27 cellular contexts compared by ENCODE assay signal in the genomic region with DNA sequence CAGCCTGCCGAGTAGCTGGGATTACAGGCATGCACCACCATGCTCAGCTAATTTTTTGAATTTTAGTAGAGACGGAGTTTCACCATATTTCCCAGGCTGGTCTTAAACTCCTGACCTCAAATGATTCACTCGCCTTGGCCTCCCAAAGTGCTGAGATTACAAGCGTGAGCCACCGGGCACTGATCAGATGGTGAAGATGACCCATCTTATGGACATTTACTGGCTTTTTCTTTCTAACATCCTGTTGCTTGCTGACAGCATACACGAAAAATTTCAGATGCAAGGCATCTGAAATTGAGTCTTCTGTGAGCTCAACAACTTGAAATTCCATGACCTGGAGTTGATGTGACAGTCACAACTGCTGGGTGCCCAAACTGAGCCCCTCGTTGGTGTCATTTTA.
"Had no signal": no experiment of that assay in that cellular context is flagged by ENCODE, and none has a peak within 500 bp of the region (broad histone marks: within the 10 kb centered on the region; RNA-seq: fewer than 3 reads in every experiment).

No MANE protein-coding gene starts in this region.

- H3K27me3 ChIP-seq: gastrocnemius medialis, heart left ventricle, hepatocyte, sigmoid colon, tibial nerve, upper lobe of left lung, uterus had no signal

- H3K4me1 ChIP-seq: gastrocnemius medialis, heart left ventricle, lower lobe of right lung, prostate gland, sigmoid colon, tibial nerve, upper lobe of left lung, uterus had no signal

- H3K27me3 Mint-ChIP-seq: naive thymus-derived CD8-positive, alpha-beta T cell; stimulated activated memory B cell treated with anti-CD40 and anti-IgM and Interleukin-4, amounts not matched to agents 10 μg/mL and 1 μg/mL and 100 μg/mL, for 72 hours had no signal

- H3K9me3 ChIP-seq: gastrocnemius medialis, lower lobe of right lung, prostate gland, thoracic aorta, upper lobe of left lung, uterus had no signal

- H3K4me3 ChIP-seq: dorsolateral prefrontal cortex, gastrocnemius medialis, heart left ventricle, hepatocyte, lower lobe of right lung, prostate gland, sigmoid colon, thoracic aorta, tibial nerve, upper lobe of left lung, uterus had no signal

- H3K4me2 ChIP-seq: hepatocyte had no signal

- H2AFZ ChIP-seq: hepatocyte had no signal

- H3K4me1 Mint-ChIP-seq: naive thymus-derived CD8-positive, alpha-beta T cell; nephron progenitor cell; stimulated activated memory B cell treated with anti-CD40 and anti-IgM and Interleukin-4, amounts not matched to agents 10 μg/mL and 1 μg/mL and 100 μg/mL, for 72 hours had no signal

- H3K36me3 Mint-ChIP-seq: naive thymus-derived CD8-positive, alpha-beta T cell; stimulated activated memory B cell treated with anti-CD40 and anti-IgM and Interleukin-4, amounts not matched to agents 10 μg/mL and 1 μg/mL and 100 μg/mL, for 72 hours had no signal

- H3K27ac Mint-ChIP-seq: naive thymus-derived CD8-positive, alpha-beta T cell; nephron progenitor cell; stimulated activated memory B cell treated with anti-CD40 and anti-IgM and Interleukin-4, amounts not matched to agents 10 μg/mL and 1 μg/mL and 100 μg/mL, for 72 hours had no signal

- H3K36me3 ChIP-seq: gastrocnemius medialis, heart left ventricle, lower lobe of right lung, prostate gland, sigmoid colon, thoracic aorta, tibial nerve, upper lobe of left lung, uterus had no signal

- H3K27ac ChIP-seq: dorsolateral prefrontal cortex, gastrocnemius medialis, heart left ventricle, hepatocyte, lower lobe of right lung, prostate gland, sigmoid colon, thoracic aorta, tibial nerve, upper lobe of left lung, uterus had no signal

- H3K79me2 ChIP-seq: hepatocyte had no signal

- DNase-seq: dorsolateral prefrontal cortex; effector CD4-positive, alpha-beta T cell; foreskin fibroblast; gastrocnemius medialis; heart left ventricle; islet precursor cell; kidney glomerular epithelial cell; left colon; left ventricle myocardium superior; lower lobe of right lung; naive thymus-derived CD8-positive, alpha-beta T cell; nephron progenitor cell; nucleus accumbens; right cardiac atrium; sigmoid colon; stimulated activated CD4-positive, alpha-beta T cell treated with anti-CD3 and anti-CD28 coated beads, Interleukin-2, amount 100 ng/mL, for 24 hours; stimulated activated CD4-positive, alpha-beta T cell treated with anti-CD3 and anti-CD28 coated beads, Interleukin-4, amount 100 ng/mL, for 4 hours; stimulated activated naive CD8-positive, alpha-beta T cell treated with anti-CD3 and anti-CD28 coated beads, Interleukin-15, Interleukin-2, amounts not matched to agents 100 U/mL and 50 U/mL, for 24 hours; substantia nigra; upper lobe of left lung; uterus had no signal

- H3K4me3 Mint-ChIP-seq: naive thymus-derived CD8-positive, alpha-beta T cell; nephron progenitor cell; stimulated activated memory B cell treated with anti-CD40 and anti-IgM and Interleukin-4, amounts not matched to agents 10 μg/mL and 1 μg/mL and 100 μg/mL, for 72 hours had no signal

- FAIRE-seq: colon had no signal

- ATAC-seq: gastrocnemius medialis; heart left ventricle; left colon; left ventricle myocardium superior; lower lobe of right lung; naive thymus-derived CD8-positive, alpha-beta T cell; right cardiac atrium; stimulated activated memory B cell treated with anti-CD40 and anti-IgM and Interleukin-4, amounts not matched to agents 10 μg/mL and 1 μg/mL and 100 μg/mL, for 72 hours; stimulated activated naive CD8-positive, alpha-beta T cell treated with anti-CD3 and anti-CD28 coated beads, Interleukin-15, Interleukin-2, amounts not matched to agents 100 U/mL and 50 U/mL, for 24 hours had no signal
